In genomic region chr3:60079076-60079475, GRCh38 we compare ENCODE assay signal across 12 cellular contexts.
DNase-seq lines count a peak whose midpoint lies in the region; ATAC-seq and TF ChIP-seq lines count a peak whose summit lies in the region.
"Had no signal": no experiment of that assay in that cellular context is flagged by ENCODE, and none has a peak within 500 bp of the region (broad histone marks: within the 10 kb centered on the region; RNA-seq: fewer than 3 reads in every experiment).

No MANE protein-coding gene starts in this region.

- intact Hi-C loops in activated T-helper 1 cell treated with anti-CD3 and anti-CD28 coated beads, Interleukin-12 subunit alpha, Interleukin-12 subunit beta, Interleukin-2, Interleukin-4 antibody, amounts not matched to agents 30 ng/mL and 10 ng/mL and 1 ng/mL, durations not matched to agents 14 hours and 24 hours and 36 hours (cut with micrococcal nuclease) = loop anchor here (1.0 to 10.0 kb wide), 13 partner anchors 8 to 1296 kb away; partner anchors contain the start of gene FHIT
- intact Hi-C loops in esophagus muscularis mucosa (cut with DNase I) = no loop called here
- intact Hi-C loops in adrenal gland (cut with DNase I) = no loop called here

- H3K36me3 ChIP-seq in DOHH2 (ENCODE audit: control insufficient read depth, low read length) = peaks cover 11% of the 10 kb centered on the region
- no peaks in the 10 kb centered on the region for H3K36me3 ChIP-seq in neural progenitor cell
- no peaks in the 10 kb centered on the region for H3K36me3 ChIP-seq in esophagus muscularis mucosa
- H3K36me3 ChIP-seq in adrenal gland (replicated peaks in 1 of 2) = no peaks in the 10 kb centered on the region
- H3K36me3 ChIP-seq: uterus had no signal

- no peak for TF ChIP-seq EP300 in esophagus muscularis mucosa (IDR thresholded peaks at IDR 0.05)

- H3K4me3 ChIP-seq in DOHH2 (ENCODE audit: low read length) = peak overlapping the region; percentile 62
- no peak overlapping the region for H3K4me3 ChIP-seq in neural progenitor cell
- no peak overlapping the region for H3K4me3 ChIP-seq in esophagus muscularis mucosa
- H3K4me3 ChIP-seq in adrenal gland = no peak overlapping the region
- H3K4me3 ChIP-seq: hepatocyte, uterus had no signal

- H3K4me1 ChIP-seq in DOHH2 (ENCODE audit: control insufficient read depth, low read length) = peaks cover 81% of the 10 kb centered on the region
- H3K4me1 ChIP-seq in neural progenitor cell = peaks cover 3% of the 10 kb centered on the region
- H3K4me1 ChIP-seq in esophagus muscularis mucosa = peaks cover 0 to 9% (median 6%) of the 10 kb centered on the region in 4 donors
- H3K4me1 ChIP-seq in adrenal gland (replicated peaks in 1 of 2) = no peaks in the 10 kb centered on the region
- H3K4me1 ChIP-seq: uterus had no signal

- H3K36me3 Mint-ChIP-seq in activated T-helper 1 cell treated with anti-CD3 and anti-CD28 coated beads, Interleukin-12 subunit alpha, Interleukin-12 subunit beta, Interleukin-2, Interleukin-4 antibody, amounts not matched to agents 30 ng/mL and 10 ng/mL and 1 ng/mL, durations not matched to agents 14 hours and 24 hours and 36 hours (ENCODE audit: low read depth) = peaks cover 18% of the 10 kb centered on the region
- H3K36me3 Mint-ChIP-seq in neural progenitor cell = no peaks in the 10 kb centered on the region

- H3K9ac ChIP-seq in neural progenitor cell = no peak overlapping the region

- H3F3A ChIP-seq in DOHH2 (ENCODE audit: control insufficient read depth, insufficient read depth) (peaks cover 21% of the 10 kb centered on the region), neural progenitor cell (ENCODE audit: low read depth) (no peaks in the 10 kb centered on the region)

- H3K79me2 ChIP-seq in DOHH2 (ENCODE audit: control insufficient read depth, low read length) = no peaks in the 10 kb centered on the region
- H3K79me2 ChIP-seq in neural progenitor cell (ENCODE audit: low read depth) = no peaks in the 10 kb centered on the region
- H3K79me2 ChIP-seq: hepatocyte had no signal

- TF ChIP-seq POLR2A in esophagus muscularis mucosa (IDR thresholded peaks at IDR 0.05; ENCODE audit: low read depth) (no peak), adrenal gland (IDR thresholded peaks at IDR 0.05) (no peak)

- H3K9me2 ChIP-seq in DOHH2 (replicated peaks; ENCODE audit: control insufficient read depth, low read length) = no peaks in the 10 kb centered on the region

- H2AFZ ChIP-seq in neural progenitor cell (replicated peaks) = peak overlapping the region; percentile 9
- H2AFZ ChIP-seq: hepatocyte had no signal

- peaks cover 9% of the 10 kb centered on the region for H3K9me3 ChIP-seq in DOHH2 (ENCODE audit: control insufficient read depth, insufficient read depth, low read length)
- H3K9me3 ChIP-seq in neural progenitor cell (ENCODE audit: low read depth) = no peaks in the 10 kb centered on the region
- peaks cover 0 to 9% (median 3%) of the 10 kb centered on the region in 4 donors for H3K9me3 ChIP-seq in esophagus muscularis mucosa
- H3K9me3 ChIP-seq in adrenal gland (replicated peaks in 1 of 3) = no peaks in the 10 kb centered on the region

- peaks cover 91% of the 10 kb centered on the region for H3K4me1 Mint-ChIP-seq in activated T-helper 1 cell treated with anti-CD3 and anti-CD28 coated beads, Interleukin-12 subunit alpha, Interleukin-12 subunit beta, Interleukin-2, Interleukin-4 antibody, amounts not matched to agents 30 ng/mL and 10 ng/mL and 1 ng/mL, durations not matched to agents 14 hours and 24 hours and 36 hours (ENCODE audit: low read depth)
- no peaks in the 10 kb centered on the region for H3K4me1 Mint-ChIP-seq in neural progenitor cell

- ATAC-seq in GM18907 (IDR thresholded peaks at IDR 0.05; ENCODE audit: unreplicated experiment) = no peak

- H4K20me1 ChIP-seq in DOHH2 (ENCODE audit: control insufficient read depth, insufficient read depth, low read depth, low read length) = no peaks in the 10 kb centered on the region
- H4K20me1 ChIP-seq in neural progenitor cell (ENCODE audit: low read depth) = no peaks in the 10 kb centered on the region

- peak overlapping the region; percentile 79 for H3K4me2 ChIP-seq in DOHH2 (ENCODE audit: low read length)
- H3K4me2 ChIP-seq in neural progenitor cell = no peak overlapping the region
- H3K4me2 ChIP-seq: hepatocyte had no signal

- H3K4me3 Mint-ChIP-seq in activated T-helper 1 cell treated with anti-CD3 and anti-CD28 coated beads, Interleukin-12 subunit alpha, Interleukin-12 subunit beta, Interleukin-2, Interleukin-4 antibody, amounts not matched to agents 30 ng/mL and 10 ng/mL and 1 ng/mL, durations not matched to agents 14 hours and 24 hours and 36 hours = peak overlapping the region; percentile 86
- H3K4me3 Mint-ChIP-seq in neural progenitor cell = no peak overlapping the region

- DNase-seq in T-helper 1 cell (peak in 3 of 5 donors; percentile 9 to 79 (median 21)), neural progenitor cell (ENCODE audit: low spot score) (peak; percentile 8), esophagus muscularis mucosa (ENCODE audit: extremely low spot score) (no peak), SKM-1 treated with dmso at 0.1 percent for 144 hours (lab: John Stamatoyannopoulos, UW; ENCODE audit: unreplicated experiment) (no peak), adrenal gland (no peak)
- peak; percentile 43 for DNase-seq in activated T-helper 1 cell treated with anti-CD3 and anti-CD28 coated beads, Interleukin-12 subunit alpha, Interleukin-12 subunit beta, Interleukin-2, Interleukin-4 antibody, amounts not matched to agents 30 ng/mL and 10 ng/mL and 1 ng/mL, durations not matched to agents 14 hours and 24 hours and 36 hours (ENCODE audit: low spot score)
- DNase-seq: activated CD4-positive, CD25-positive, alpha-beta regulatory T cell treated with anti-CD3 and anti-CD28 coated beads, Interleukin-2, amount 50 U/mL, for 72 hours; SHP77 treated with DMSO at 0.1 percent for 48 hours; uterus had no signal

- peak overlapping the region; percentile 92 for H3K27ac ChIP-seq in DOHH2 (ENCODE audit: low read depth, low read length)
- H3K27ac ChIP-seq in neural progenitor cell = no peak overlapping the region
- H3K27ac ChIP-seq in esophagus muscularis mucosa (replicated peaks in 1 of 4) = no peak overlapping the region
- no peak overlapping the region for H3K27ac ChIP-seq in adrenal gland
- H3K27ac ChIP-seq: hepatocyte, uterus had no signal

- H3K9me3 Mint-ChIP-seq in activated T-helper 1 cell treated with anti-CD3 and anti-CD28 coated beads, Interleukin-12 subunit alpha, Interleukin-12 subunit beta, Interleukin-2, Interleukin-4 antibody, amounts not matched to agents 30 ng/mL and 10 ng/mL and 1 ng/mL, durations not matched to agents 14 hours and 24 hours and 36 hours = peaks cover 20% of the 10 kb centered on the region
- H3K9me3 Mint-ChIP-seq in neural progenitor cell = peaks cover 3% of the 10 kb centered on the region

- 59% methylated on average over 5 of the region's 5 CpGs for WGBS in esophagus muscularis mucosa
- WGBS in adrenal gland, 4 donors = 66 to 73% (median 70%) methylated on average over 5 of the region's 5 CpGs

- H3K27ac Mint-ChIP-seq in activated T-helper 1 cell treated with anti-CD3 and anti-CD28 coated beads, Interleukin-12 subunit alpha, Interleukin-12 subunit beta, Interleukin-2, Interleukin-4 antibody, amounts not matched to agents 30 ng/mL and 10 ng/mL and 1 ng/mL, durations not matched to agents 14 hours and 24 hours and 36 hours = peak overlapping the region; percentile 95
- H3K27ac Mint-ChIP-seq in neural progenitor cell = no peak overlapping the region

- H3K27me3 Mint-ChIP-seq in activated T-helper 1 cell treated with anti-CD3 and anti-CD28 coated beads, Interleukin-12 subunit alpha, Interleukin-12 subunit beta, Interleukin-2, Interleukin-4 antibody, amounts not matched to agents 30 ng/mL and 10 ng/mL and 1 ng/mL, durations not matched to agents 14 hours and 24 hours and 36 hours (ENCODE audit: insufficient read depth) = no peaks in the 10 kb centered on the region
- H3K27me3 Mint-ChIP-seq in neural progenitor cell (ENCODE audit: insufficient read depth, low read depth) = no peaks in the 10 kb centered on the region

- TF ChIP-seq CTCF in DOHH2 (IDR thresholded peaks at IDR 0.05; ENCODE audit: low read depth, low read length, poor library complexity, severe bottlenecking) = peak; percentile 52
- TF ChIP-seq CTCF in neural progenitor cell (IDR thresholded peaks at IDR 0.05) = no peak
- TF ChIP-seq CTCF in esophagus muscularis mucosa (IDR thresholded peaks at IDR 0.05) = no peak
- TF ChIP-seq CTCF in adrenal gland (IDR thresholded peaks at IDR 0.05) = no peak

- H3K27me3 ChIP-seq in DOHH2 (ENCODE audit: control insufficient read depth, low read length) (no peaks in the 10 kb centered on the region), neural progenitor cell (no peaks in the 10 kb centered on the region), esophagus muscularis mucosa (no peaks in the 10 kb centered on the region), adrenal gland (no peaks in the 10 kb centered on the region)
- H3K27me3 ChIP-seq: hepatocyte, uterus had no signal

Comparison
In these comparisons a context has a peak if more than half of its experiments do, and no peak if none do; other contexts are left out.
1. DNase-seq: peak in T-helper 1 cell (3 of 5), activated T-helper 1 cell treated with anti-CD3 and anti-CD28 coated beads, Interleukin-12 subunit alpha, Interleukin-12 subunit beta, Interleukin-2, Interleukin-4 antibody, amounts not matched to agents 30 ng/mL and 10 ng/mL and 1 ng/mL, durations not matched to agents 14 hours and 24 hours and 36 hours (single experiment) and neural progenitor cell (single experiment); none in esophagus muscularis mucosa (single experiment), SKM-1 treated with dmso at 0.1 percent for 144 hours (single experiment) and adrenal gland (0 of 7).